11 cellular contexts compared by ENCODE assay signal in genomic region chr21:25903599-25903998, GRCh38.
DNase-seq lines count a peak whose midpoint lies in the region; ATAC-seq and TF ChIP-seq lines count a peak whose summit lies in the region.
"Had no signal": no experiment of that assay in that cellular context is flagged by ENCODE, and none has a peak within 500 bp of the region (broad histone marks: within the 10 kb centered on the region; RNA-seq: fewer than 3 reads in every experiment).

No MANE protein-coding gene starts in this region.

- H3K9ac ChIP-seq in SK-N-SH: no peak overlapping the region

- H3K4me3 Mint-ChIP-seq in neural crest cell: no peak overlapping the region
- no peak overlapping the region for H3K4me3 Mint-ChIP-seq in T-helper 2 cell treated with Interferon-gamma antibody and Interleukin-4, amounts not matched to agents 5 μg/mL and 100 μg/mL, for 36 hours
- H3K4me3 Mint-ChIP-seq: effector memory CD8-positive, alpha-beta T cell had no signal

- no peak overlapping the region for H3K4me3 ChIP-seq in SK-N-SH (ENCODE audit: low read depth in 2 of 2, low read length in 1 of 2)
- no peak overlapping the region for H3K4me3 ChIP-seq in adrenal gland
- H3K4me3 ChIP-seq: pancreas had no signal

- no peak for TF ChIP-seq POLR2A in adrenal gland (IDR thresholded peaks at IDR 0.05)

- no peaks in the 10 kb centered on the region for H4K20me1 ChIP-seq in SK-N-SH (ENCODE audit: insufficient read depth)

- H3K4me1 ChIP-seq in SK-N-SH (ENCODE audit: control insufficient read depth in 1 of 2, insufficient read depth in 2 of 2, low read depth in 1 of 2, low read length in 1 of 2) (peaks cover 6 to 24% of the 10 kb centered on the region in 2 experiments; a peak in 3 of 4 replicates), adrenal gland (replicated peaks in 1 of 2) (peaks cover 15 to 35% of the 10 kb centered on the region in 2 donors)

- H3K9me2 ChIP-seq in SK-N-SH: no peaks in the 10 kb centered on the region

- intact Hi-C loops in adrenal gland (cut with DNase I): no loop called here

- no peaks in the 10 kb centered on the region for H3K27me3 Mint-ChIP-seq in neural crest cell (ENCODE audit: low read depth)
- no peaks in the 10 kb centered on the region for H3K27me3 Mint-ChIP-seq in T-helper 2 cell treated with Interferon-gamma antibody and Interleukin-4, amounts not matched to agents 5 μg/mL and 100 μg/mL, for 36 hours (ENCODE audit: low read depth)

- no peaks in the 10 kb centered on the region for H3K27me3 ChIP-seq in SK-N-SH (ENCODE audit: insufficient read depth)
- H3K27me3 ChIP-seq in adrenal gland: no peaks in the 10 kb centered on the region
- H3K27me3 ChIP-seq: pancreas had no signal

- TF ChIP-seq RAD21 in SK-N-SH (IDR thresholded peaks at IDR 0.05; ENCODE audit: low read length): no peak

- POLR2A ChIA-PET in SK-N-SH (lab: Yijun Ruan, JAX): no interaction called here

- DNase-seq in SK-N-SH: no peak
- DNase-seq in neural crest cell (ENCODE audit: low read depth, low spot score): no peak
- no peak for DNase-seq in T-helper 2 cell treated with Interferon-gamma antibody and Interleukin-4, amounts not matched to agents 5 μg/mL and 100 μg/mL, for 36 hours (ENCODE audit: low spot score)
- DNase-seq in medulla oblongata (ENCODE audit: extremely low spot score): no peak
- no peak for DNase-seq in activated T-cell treated with anti-CD3 and anti-CD28 coated beads, Interleukin-2, amount 50 U/mL, for 48 hours
- DNase-seq in adrenal gland: no peak
- DNase-seq: DND-41; effector memory CD8-positive, alpha-beta T cell; pancreas had no signal

- H3K4me2 ChIP-seq in SK-N-SH: no peak overlapping the region

- TF ChIP-seq CTCF in SK-N-SH (IDR thresholded peaks at IDR 0.05) (no peak), neural crest cell (conservative IDR thresholded peaks at IDR 0.05) (no peak), adrenal gland (IDR thresholded peaks at IDR 0.05) (no peak)

- no peaks in the 10 kb centered on the region for H3K9me3 Mint-ChIP-seq in neural crest cell
- no peaks in the 10 kb centered on the region for H3K9me3 Mint-ChIP-seq in T-helper 2 cell treated with Interferon-gamma antibody and Interleukin-4, amounts not matched to agents 5 μg/mL and 100 μg/mL, for 36 hours
- H3K9me3 Mint-ChIP-seq: effector memory CD8-positive, alpha-beta T cell had no signal

- no peaks in the 10 kb centered on the region for H3K9me3 ChIP-seq in SK-N-SH
- no peaks in the 10 kb centered on the region for H3K9me3 ChIP-seq in adrenal gland (replicated peaks in 1 of 3)
- H3K9me3 ChIP-seq: pancreas had no signal

- H3K27ac Mint-ChIP-seq in neural crest cell (ENCODE audit: unreplicated experiment): peak overlapping the region; percentile 35
- H3K27ac Mint-ChIP-seq in T-helper 2 cell treated with Interferon-gamma antibody and Interleukin-4, amounts not matched to agents 5 μg/mL and 100 μg/mL, for 36 hours: no peak overlapping the region
- H3K27ac Mint-ChIP-seq: effector memory CD8-positive, alpha-beta T cell had no signal

- H3K79me2 ChIP-seq in SK-N-SH (ENCODE audit: insufficient read depth): no peaks in the 10 kb centered on the region

- peaks cover 24% of the 10 kb centered on the region for H3F3A ChIP-seq in SK-N-SH (replicated peaks; ENCODE audit: insufficient read depth)

- ATAC-seq in GM18870 (IDR thresholded peaks at IDR 0.05; ENCODE audit: unreplicated experiment): peak; percentile 73
- peak; percentile 53 for ATAC-seq in HG03095 (IDR thresholded peaks at IDR 0.05; ENCODE audit: unreplicated experiment)
- ATAC-seq: effector memory CD8-positive, alpha-beta T cell had no signal

- TF ChIP-seq EP300 in SK-N-SH (IDR thresholded peaks at IDR 0.05; ENCODE audit: borderline replicate concordance in 1 of 2, low read depth in 1 of 2, low read length in 1 of 2): peak in 1 of 2 experiments; percentile 13; a peak in 1 of 4 replicates

- no peak overlapping the region for H2AFZ ChIP-seq in SK-N-SH (ENCODE audit: low read depth)

- CTCF ChIA-PET in SK-N-SH (lab: Yijun Ruan, JAX): interaction anchor here (1.4 kb wide), 1 partner anchor 19 kb away, joined by 4 read pairs; no protein-coding TSS in a partner anchor

- H3K4me1 Mint-ChIP-seq in neural crest cell: peaks cover 27% of the 10 kb centered on the region
- H3K4me1 Mint-ChIP-seq in T-helper 2 cell treated with Interferon-gamma antibody and Interleukin-4, amounts not matched to agents 5 μg/mL and 100 μg/mL, for 36 hours (ENCODE audit: low read depth): no peaks in the 10 kb centered on the region

- H3K36me3 ChIP-seq in SK-N-SH (replicated peaks in 1 of 2; ENCODE audit: control insufficient read depth in 1 of 2, insufficient read depth in 2 of 2, low read length in 1 of 2) (peaks cover 11 to 14% of the 10 kb centered on the region in 2 experiments), adrenal gland (replicated peaks in 1 of 2) (no peaks in the 10 kb centered on the region)

- peaks cover 22% of the 10 kb centered on the region for H3K36me3 Mint-ChIP-seq in neural crest cell (ENCODE audit: low read depth)
- H3K36me3 Mint-ChIP-seq in T-helper 2 cell treated with Interferon-gamma antibody and Interleukin-4, amounts not matched to agents 5 μg/mL and 100 μg/mL, for 36 hours (ENCODE audit: low read depth): no peaks in the 10 kb centered on the region

- no peak overlapping the region; a peak in 1 of 4 replicates for H3K27ac ChIP-seq in SK-N-SH (ENCODE audit: low read depth in 2 of 2, low read length in 1 of 2)
- H3K27ac ChIP-seq in adrenal gland: peak overlapping the region in 2 of 5 donors; percentile 27 to 64
- H3K27ac ChIP-seq: pancreas had no signal

- WGBS in SK-N-SH (ENCODE audit: low lambda C conversion rate): 71% methylated on average over 5 of the region's 5 CpGs
- WGBS in adrenal gland, 4 donors: 64 to 80% (median 70%) methylated on average over 4 to 5 of the region's 5 CpGs

TF ChIP-seq in SK-N-SH, 30 proteins besides CTCF, POLR2A, EP300 and RAD21:
- no peak for TF ChIP-seq MXI1 (IDR thresholded peaks at IDR 0.05; ENCODE audit: low read depth, low read length)
- TF ChIP-seq MEF2A (IDR thresholded peaks at IDR 0.05; ENCODE audit: borderline replicate concordance, low read depth): no peak
- TF ChIP-seq JUND (IDR thresholded peaks at IDR 0.05): no peak
- peak; percentile 24; the same call in 1 of the 2 replicates for TF ChIP-seq TCF12 (IDR thresholded peaks at IDR 0.05)
- TF ChIP-seq, protein P1, sequence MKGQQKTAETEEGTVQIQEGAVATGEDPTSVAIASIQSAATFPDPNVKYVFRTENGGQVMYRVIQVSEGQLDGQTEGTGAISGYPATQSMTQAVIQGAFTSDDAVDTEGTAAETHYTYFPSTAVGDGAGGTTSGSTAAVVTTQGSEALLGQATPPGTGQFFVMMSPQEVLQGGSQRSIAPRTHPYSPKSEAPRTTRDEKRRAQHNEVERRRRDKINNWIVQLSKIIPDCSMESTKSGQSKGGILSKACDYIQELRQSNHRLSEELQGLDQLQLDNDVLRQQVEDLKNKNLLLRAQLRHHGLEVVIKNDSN (IDR thresholded peaks at IDR 0.05; ENCODE audit: borderline replicate concordance, low read depth): no peak
- no peak for TF ChIP-seq NRF1 (IDR thresholded peaks at IDR 0.05; ENCODE audit: low read depth, low read length)
- no peak for TF ChIP-seq FOSL2 (IDR thresholded peaks at IDR 0.05; ENCODE audit: borderline replicate concordance, low read depth)
- peak; percentile 85 for TF ChIP-seq PBX3 (IDR thresholded peaks at IDR 0.05)
- TF ChIP-seq TAF1 (IDR thresholded peaks at IDR 0.05; ENCODE audit: borderline replicate concordance, low read depth, low read length): no peak
